ENCODE assay signal across 20 cellular contexts in genomic region chr17:60323754-60324153, GRCh38.
DNase-seq lines count a peak whose midpoint lies in the region; ATAC-seq, FAIRE-seq and TF ChIP-seq lines count a peak whose summit lies in the region.
"Had no signal": no experiment of that assay in that cellular context is flagged by ENCODE, and none has a peak within 500 bp of the region (broad histone marks: within the 10 kb centered on the region; RNA-seq: fewer than 3 reads in every experiment).

No MANE protein-coding gene starts in this region.

- H3K27ac ChIP-seq in A549 = no peak overlapping the region
- no peak overlapping the region for H3K27ac ChIP-seq in endodermal cell (ENCODE audit: low read depth, low read length)
- H3K27ac ChIP-seq: 22Rv1; BLaER1 treated with 17β-estradiol and CSF1 and Interleukin-3, amounts not matched to agents 10 nM and 100 nM; C4-2B had no signal

- H3K36me3 Mint-ChIP-seq in T-helper 17 cell (ENCODE audit: low read depth) (no peaks in the 10 kb centered on the region), endodermal cell (ENCODE audit: low read depth) (no peaks in the 10 kb centered on the region)

- H3K4me1 ChIP-seq in A549 = peaks cover 24% of the 10 kb centered on the region
- H3K4me1 ChIP-seq in endodermal cell (ENCODE audit: control insufficient read depth, insufficient read depth, low read length) = no peaks in the 10 kb centered on the region

- H3K27me3 ChIP-seq in endodermal cell (ENCODE audit: control insufficient read depth, insufficient read depth, low read length, poor library complexity, severe bottlenecking) = no peaks in the 10 kb centered on the region
- H3K27me3 ChIP-seq: BLaER1 treated with 17β-estradiol and CSF1 and Interleukin-3, amounts not matched to agents 10 nM and 100 nM had no signal

- no peak for TF ChIP-seq POLR2A in A549 (IDR thresholded peaks at IDR 0.05; ENCODE audit: low read length)

- no peak overlapping the region for H3K4me3 ChIP-seq in A549
- no peak overlapping the region for H3K4me3 ChIP-seq in endodermal cell (ENCODE audit: low read length)
- H3K4me3 ChIP-seq: BLaER1 treated with 17β-estradiol and CSF1 and Interleukin-3, amounts not matched to agents 10 nM and 100 nM had no signal

- H3K4me1 Mint-ChIP-seq in T-helper 17 cell (peaks cover 9% of the 10 kb centered on the region), endodermal cell (peaks cover 22% of the 10 kb centered on the region)

- no peak for TF ChIP-seq RAD21 in A549 (conservative IDR thresholded peaks at IDR 0.05 in 1 of 2, IDR thresholded peaks at IDR 0.05 in 1 of 2)

- H3K9ac ChIP-seq in endodermal cell (ENCODE audit: extremely low read depth, low read length, poor library complexity, severe bottlenecking) = no peak overlapping the region
- H3K9ac ChIP-seq: BLaER1 treated with 17β-estradiol and CSF1 and Interleukin-3, amounts not matched to agents 10 nM and 100 nM had no signal

- peaks cover 7% of the 10 kb centered on the region for H3K36me3 ChIP-seq in endodermal cell (ENCODE audit: control insufficient read depth, insufficient read depth, low read length)

- no peak overlapping the region for H3K4me2 ChIP-seq in A549
- H3K4me2 ChIP-seq: BLaER1 treated with 17β-estradiol and CSF1 and Interleukin-3, amounts not matched to agents 10 nM and 100 nM had no signal

- TF ChIP-seq CTCF in A549 (IDR thresholded peaks at IDR 0.05) (no peak), endodermal cell (conservative IDR thresholded peaks at IDR 0.05) (no peak)

- no peaks in the 10 kb centered on the region for H3K9me3 Mint-ChIP-seq in endodermal cell
- H3K9me3 Mint-ChIP-seq: CD4-positive, alpha-beta T cell; CD8-positive, alpha-beta T cell had no signal

- H3K9me3 ChIP-seq in A549 = no peaks in the 10 kb centered on the region
- H3K9me3 ChIP-seq in T-helper 17 cell (ENCODE audit: control insufficient read depth, low read length, poor library complexity, severe bottlenecking) = no peaks in the 10 kb centered on the region
- H3K9me3 ChIP-seq in endodermal cell (ENCODE audit: control insufficient read depth, low read length) = peaks cover 7% of the 10 kb centered on the region
- H3K9me3 ChIP-seq: Caco-2 had no signal

- FAIRE-seq in A549 (lab: Jason Lieb, UNC) = peak; percentile 46
- FAIRE-seq: GM18507 had no signal

- H3K4me3 Mint-ChIP-seq in T-helper 17 cell = no peak overlapping the region
- H3K4me3 Mint-ChIP-seq in endodermal cell = no peak overlapping the region
- H3K4me3 Mint-ChIP-seq: B cell; CD4-positive, alpha-beta T cell; CD8-positive, alpha-beta T cell had no signal

- no peaks in the 10 kb centered on the region for H3K27me3 Mint-ChIP-seq in T-helper 17 cell
- no peaks in the 10 kb centered on the region for H3K27me3 Mint-ChIP-seq in endodermal cell (ENCODE audit: insufficient read depth)
- H3K27me3 Mint-ChIP-seq: B cell; CD4-positive, alpha-beta T cell had no signal

- no peak for ATAC-seq in A549
- ATAC-seq in T-helper 17 cell = no peak
- ATAC-seq: CD8-positive, alpha-beta T cell had no signal

- CTCF ChIA-PET in A549 (lab: Yijun Ruan, JAX) = no interaction called here

- TF ChIP-seq EP300 in A549 (IDR thresholded peaks at IDR 0.05) = no peak

- DNase-seq in A549 (ENCODE audit: low read depth in 1 of 2, low spot score in 1 of 2) (no peak), T-helper 17 cell (no peak), endodermal cell (no peak), superior temporal gyrus (ENCODE audit: extremely low spot score) (peak; percentile 4), AML-193 (lab: John Stamatoyannopoulos, UW) (no peak), DMS79 treated with DMSO at 0.1 percent for 48 hours (lab: John Stamatoyannopoulos, UW) (no peak), GF-D8 (lab: John Stamatoyannopoulos, UW) (no peak)
- DNase-seq: ACHN; Caco-2; Calu3; CD4-positive, alpha-beta T cell; CD8-positive, alpha-beta T cell; DND-41; EL; GDM1 had no signal

- peak overlapping the region; percentile 4 for H3K27ac Mint-ChIP-seq in T-helper 17 cell
- H3K27ac Mint-ChIP-seq in endodermal cell = peak overlapping the region; percentile 26
- H3K27ac Mint-ChIP-seq: B cell; CD4-positive, alpha-beta T cell; CD8-positive, alpha-beta T cell had no signal

- WGBS in A549 (ENCODE audit: missing lambda C conversion rate) = 95% methylated on average over 1 of the region's 1 CpG
- WGBS in endodermal cell (ENCODE audit: insufficient coverage in 1 of 2, insufficient read length in 1 of 2), 2 experiments = 91 to 100% methylated on average over 1 of the region's 1 CpG

- POLR2A ChIA-PET in A549 (lab: Yijun Ruan, JAX) = interaction anchor here (0.6 kb wide), 1 partner anchor 1720 kb away, joined by 3 read pairs; no protein-coding TSS in a partner anchor

TF ChIP-seq in A549, 52 proteins besides CTCF, POLR2A, EP300 and RAD21:
- TF ChIP-seq HOXB13 (CRISPR knock-in tag; IDR thresholded peaks at IDR 0.05; ENCODE audit: low read depth) (no peak), NFE2L2 (conservative IDR thresholded peaks at IDR 0.05; ENCODE audit: low read length) (no peak), HOXB5 (CRISPR knock-in tag; IDR thresholded peaks at IDR 0.05) (no peak), BHLHE40 (IDR thresholded peaks at IDR 0.05; ENCODE audit: low read depth, low read length) (no peak), BCL3 (IDR thresholded peaks at IDR 0.05) (no peak), CBX2 (IDR thresholded peaks at IDR 0.05; ENCODE audit: borderline replicate concordance, low read depth) (no peak), CHD2 (IDR thresholded peaks at IDR 0.05; ENCODE audit: low read length, partially characterized antibody) (no peak), POLR2AphosphoS2 (conservative IDR thresholded peaks at IDR 0.05; ENCODE audit: low read length) (no peak), MAZ (IDR thresholded peaks at IDR 0.05; ENCODE audit: borderline replicate concordance, low read depth, low read length) (no peak), ATOH8 (CRISPR knock-in tag; IDR thresholded peaks at IDR 0.05; ENCODE audit: low read depth) (no peak), CEBPB (IDR thresholded peaks at IDR 0.05) (no peak), JUNB (IDR thresholded peaks at IDR 0.05) (no peak), HEYL (CRISPR knock-in tag; IDR thresholded peaks at IDR 0.05) (no peak), ZC3H11A (IDR thresholded peaks at IDR 0.05) (no peak)
- TF ChIP-seq, protein P1, sequence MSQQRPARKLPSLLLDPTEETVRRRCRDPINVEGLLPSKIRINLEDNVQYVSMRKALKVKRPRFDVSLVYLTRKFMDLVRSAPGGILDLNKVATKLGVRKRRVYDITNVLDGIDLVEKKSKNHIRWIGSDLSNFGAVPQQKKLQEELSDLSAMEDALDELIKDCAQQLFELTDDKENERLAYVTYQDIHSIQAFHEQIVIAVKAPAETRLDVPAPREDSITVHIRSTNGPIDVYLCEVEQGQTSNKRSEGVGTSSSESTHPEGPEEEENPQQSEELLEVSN (IDR thresholded peaks at IDR 0.05; ENCODE audit: borderline replicate concordance, low read depth) = no peak
